Comparison of ENCODE assay signal across 8 cellular contexts in the genomic region with DNA sequence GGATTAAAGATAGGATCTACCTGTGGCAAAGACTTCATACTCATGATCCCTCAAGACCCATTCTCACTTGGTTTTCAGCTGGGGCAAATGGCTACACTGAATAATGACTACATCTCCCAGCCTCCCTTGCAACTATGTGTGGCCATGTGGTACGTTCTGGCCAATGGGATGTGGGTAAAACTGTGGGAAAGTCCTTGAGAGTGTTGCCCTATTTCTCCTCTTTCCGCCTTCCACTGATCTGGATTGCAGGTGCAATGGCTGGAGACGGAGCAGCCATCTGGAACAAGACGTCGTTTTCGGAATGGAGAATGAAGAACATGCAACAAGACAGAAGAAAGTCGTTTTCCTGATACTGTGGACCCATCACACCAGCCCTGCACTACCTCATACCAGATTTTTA. TPM values are rescaled to one million over a fixed set of nuclear protein-coding genes. Genes with fewer than 3 reads are reported as not detected.
DNase-seq lines count a peak whose midpoint lies in the region; ATAC-seq, FAIRE-seq and TF ChIP-seq lines count a peak whose summit lies in the region.

No MANE protein-coding gene starts in this region.

- no peaks in the 10 kb centered on the region for H3K9me3 Mint-ChIP-seq in CD4-positive, alpha-beta memory T cell

- H3K4me3 Mint-ChIP-seq in CD4-positive, alpha-beta memory T cell: peak overlapping the region in 1 of 8 donors; percentile 3

- peaks cover 0 to 4% of the 10 kb centered on the region in 2 donors for H3K36me3 Mint-ChIP-seq in CD4-positive, alpha-beta memory T cell

- no peaks in the 10 kb centered on the region for H3K9me3 ChIP-seq in BE2C
- H3K9me3 ChIP-seq in CD4-positive, alpha-beta memory T cell (ENCODE audit: control insufficient read depth in 1 of 2, low read length in 2 of 2): no peaks in the 10 kb centered on the region

- H3K4me1 Mint-ChIP-seq in CD4-positive, alpha-beta memory T cell: peaks cover 8 to 23% (median 16%) of the 10 kb centered on the region in 4 donors

- H3K27me3 Mint-ChIP-seq in CD4-positive, alpha-beta memory T cell: peaks cover 0 to 2% of the 10 kb centered on the region in 2 donors

- DNase-seq in BE2C: peak; percentile 42
- DNase-seq in GM19239 (ENCODE audit: insufficient read length, low spot score): no peak
- DNase-seq in M059J (ENCODE audit: low read depth): peak; percentile 55
- peak; percentile 42 for DNase-seq in dermis blood vessel endothelial cell
- DNase-seq in NCI-H2196 (lab: John Stamatoyannopoulos, UW; ENCODE audit: unreplicated experiment): no peak
- DNase-seq in epidermal melanocyte (ENCODE audit: insufficient read length, low spot score): no peak
- DNase-seq in CD4-positive, alpha-beta memory T cell: no peak

- no peak for TF ChIP-seq CTCF in BE2C (IDR thresholded peaks at IDR 0.05; ENCODE audit: low read depth, low read length)

- ATAC-seq in GM18517 (IDR thresholded peaks at IDR 0.05; ENCODE audit: unreplicated experiment): no peak

- no peaks in the 10 kb centered on the region for H3K4me1 ChIP-seq in BE2C
- H3K4me1 ChIP-seq in CD4-positive, alpha-beta memory T cell (ENCODE audit: insufficient read depth, low read length): peaks cover 19% of the 10 kb centered on the region

- no peaks in the 10 kb centered on the region for H3K36me3 ChIP-seq in BE2C
- no peaks in the 10 kb centered on the region for H3K36me3 ChIP-seq in CD4-positive, alpha-beta memory T cell (ENCODE audit: insufficient read depth, low read length)

- POLR2A ChIA-PET in CD4-positive, alpha-beta memory T cell (lab: Charles Lee; ENCODE audit: partially characterized antibody): interaction anchor here (1.9 kb wide), 1 partner anchor 49 kb away, joined by 5 read pairs; the partner anchor contains the start of gene HAPSTR1

- intact Hi-C loops in CD4-positive, alpha-beta memory T cell (cut with micrococcal nuclease): loop anchor here (10.0 kb wide), 2 partner anchors 135 to 205 kb away; no protein-coding TSS in a partner anchor

- no peaks in the 10 kb centered on the region for H3K27me3 ChIP-seq in BE2C
- H3K27me3 ChIP-seq in CD4-positive, alpha-beta memory T cell (ENCODE audit: insufficient read depth, low read length): no peaks in the 10 kb centered on the region

- H3K27ac ChIP-seq in CD4-positive, alpha-beta memory T cell (ENCODE audit: low read depth, low read length): no peak overlapping the region

- peak overlapping the region in 1 of 7 donors; percentile 58 for H3K27ac Mint-ChIP-seq in CD4-positive, alpha-beta memory T cell

- FAIRE-seq in GM19239 (lab: Jason Lieb, UNC): peak; percentile 80

- H3K4me3 ChIP-seq in BE2C (ENCODE audit: low read depth, low read length): no peak overlapping the region
- H3K4me3 ChIP-seq in CD4-positive, alpha-beta memory T cell (ENCODE audit: low read length in 2 of 2): no peak overlapping the region

- CTCF ChIA-PET in CD4-positive, alpha-beta memory T cell (lab: Charles Lee; ENCODE audit: partially characterized antibody): interaction anchor here (0.7 to 3.1 kb wide), 6 partner anchors 9 to 573 kb away, joined by 3 to 20 read pairs (median 4); no protein-coding TSS in a partner anchor

RNA-seq across cellular contexts. Expression of gene HAPSTR1, which starts 48.5 kb away (rescaled TPM):
- 34.2 TPM for polyA plus RNA-seq in BE2C (2012; ENCODE audit: insufficient read depth, insufficient read length, low read depth)
- total RNA-seq in M059J (2014; rRNA removed; shearing (Covaris generic)): 29.5 and 48.5 TPM in 2 replicates
- 70.1 and 81.4 TPM in 2 replicates for total RNA-seq in dermis blood vessel endothelial cell
- total RNA-seq in CD4-positive, alpha-beta memory T cell: 10 to 100 TPM; 89.6 to 90.5 TPM
- 10 to 100 TPM in 1 of 2 donors, 1 to 10 TPM in 1; 7.2 to 21.1 TPM for polyA plus RNA-seq in CD4-positive, alpha-beta memory T cell

Comparison
In these comparisons a context has a peak if more than half of its experiments do, and no peak if none do; other contexts are left out.
1. DNase-seq: peak in BE2C (single experiment), M059J (single experiment) and dermis blood vessel endothelial cell (single experiment); none in GM19239 (single experiment), NCI-H2196 (single experiment), epidermal melanocyte (single experiment) and CD4-positive, alpha-beta memory T cell (0 of 5).